In the genomic region with DNA sequence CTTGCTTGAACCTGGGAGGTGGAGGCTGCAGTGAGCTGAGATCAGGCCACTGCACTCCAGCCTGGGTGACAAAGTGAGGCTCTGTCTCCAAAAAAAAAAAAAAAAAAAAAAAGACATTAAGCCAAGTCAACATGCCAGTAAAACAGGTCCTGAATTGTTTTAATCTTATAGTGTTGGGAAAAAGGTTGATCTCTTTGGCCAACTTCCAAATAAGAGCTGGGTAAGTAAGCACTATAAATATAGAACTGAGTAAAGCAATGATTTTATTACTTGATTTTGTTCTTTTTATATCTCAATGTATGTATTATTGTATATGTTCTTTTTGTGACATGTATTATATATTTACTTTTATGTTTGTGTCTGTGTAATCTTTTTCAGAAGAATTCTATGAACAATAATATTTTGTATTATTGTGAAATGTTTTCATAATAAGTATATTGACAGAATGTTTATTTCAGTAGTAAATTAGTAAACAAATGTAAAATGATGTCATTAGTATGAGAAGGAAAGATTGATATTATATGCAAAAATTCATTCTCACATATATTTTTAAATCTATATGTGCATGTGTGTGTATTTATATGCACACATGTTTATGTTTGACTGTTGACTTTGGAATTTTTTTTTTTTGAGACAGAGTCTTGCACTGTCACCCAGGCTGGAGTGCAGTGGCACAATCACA, we compare ENCODE assay signal across 20 cellular contexts. TPM values are rescaled to one million over a fixed set of nuclear protein-coding genes. Genes with fewer than 3 reads are reported as not detected.
A peak's percentile ranks its signal among the peaks of the same experiment; 100 is the strongest.
DNase-seq lines count a peak whose midpoint lies in the region; ATAC-seq, FAIRE-seq and TF ChIP-seq lines count a peak whose summit lies in the region.
"Had no signal": no experiment of that assay in that cellular context is flagged by ENCODE, and none has a peak within 500 bp of the region (broad histone marks: within the 10 kb centered on the region; RNA-seq: fewer than 3 reads in every experiment).

No MANE protein-coding gene starts in this region.

- DNase-seq in HT1080 (ENCODE audit: low read depth) (peak; percentile 65), frontal cortex (ENCODE audit: low spot score in 2 of 2) (no peak)
- no peak for DNase-seq in activated naive CD4-positive, alpha-beta T cell treated with anti-CD3 and anti-CD28 coated beads, Interleukin-2, amount 10 ng/mL, durations not matched to agents 7 days and 5 days
- DNase-seq in stimulated activated CD4-positive, alpha-beta T cell treated with anti-CD3 and anti-CD28 coated beads, Interleukin-2, amount 100 ng/mL, for 48 hours: no peak
- no peak for DNase-seq in activated naive CD4-positive, alpha-beta T cell treated with anti-CD3 and anti-CD28 coated beads, Interleukin-2, amount 50 U/mL, for 16 hours
- DNase-seq: activated CD4-positive, alpha-beta T cell treated with anti-CD3 and anti-CD28 coated beads for 1 hour; activated CD8-positive, alpha-beta memory T cell treated with anti-CD3 and anti-CD28 coated beads, Interleukin-2, amount 10 ng/mL, durations not matched to agents 7 days and 5 days; amniotic stem cell; GM23248; lower lobe of right lung; naive thymus-derived CD8-positive, alpha-beta T cell; NCI-H1436; T-helper 9 cell had no signal

- no peaks in the 10 kb centered on the region for H3K4me1 Mint-ChIP-seq in activated naive CD4-positive, alpha-beta T cell treated with anti-CD3 and anti-CD28 coated beads, Interleukin-2, amount 10 ng/mL, durations not matched to agents 7 days and 5 days
- H3K4me1 Mint-ChIP-seq: activated CD8-positive, alpha-beta memory T cell treated with anti-CD3 and anti-CD28 coated beads, Interleukin-2, amount 10 ng/mL, durations not matched to agents 7 days and 5 days; naive thymus-derived CD8-positive, alpha-beta T cell had no signal

- H3K9me3 Mint-ChIP-seq in activated naive CD4-positive, alpha-beta T cell treated with anti-CD3 and anti-CD28 coated beads, Interleukin-2, amount 10 ng/mL, durations not matched to agents 7 days and 5 days: no peaks in the 10 kb centered on the region

- H3K36me3 Mint-ChIP-seq in activated naive CD4-positive, alpha-beta T cell treated with anti-CD3 and anti-CD28 coated beads, Interleukin-2, amount 10 ng/mL, durations not matched to agents 7 days and 5 days: no peaks in the 10 kb centered on the region
- H3K36me3 Mint-ChIP-seq: activated CD8-positive, alpha-beta memory T cell treated with anti-CD3 and anti-CD28 coated beads, Interleukin-2, amount 10 ng/mL, durations not matched to agents 7 days and 5 days had no signal

- H3K27me3 Mint-ChIP-seq in activated naive CD4-positive, alpha-beta T cell treated with anti-CD3 and anti-CD28 coated beads, Interleukin-2, amount 10 ng/mL, durations not matched to agents 7 days and 5 days: peaks cover 3% of the 10 kb centered on the region

- peak; percentile 89 for FAIRE-seq in frontal cortex (lab: Jason Lieb, UNC)

- no peak for ATAC-seq in GM18858 (IDR thresholded peaks at IDR 0.05; ENCODE audit: unreplicated experiment)
- ATAC-seq: activated CD8-positive, alpha-beta memory T cell treated with anti-CD3 and anti-CD28 coated beads, Interleukin-2, amount 10 ng/mL, durations not matched to agents 7 days and 5 days; lower lobe of right lung; naive thymus-derived CD8-positive, alpha-beta T cell had no signal

- CTCF ChIA-PET in activated naive CD4-positive, alpha-beta T cell treated with anti-CD3 and anti-CD28 coated beads, Interleukin-2, amount 10 ng/mL, durations not matched to agents 7 days and 5 days (lab: Charles Lee): no interaction called here

- no peak overlapping the region for H3K4me3 Mint-ChIP-seq in activated naive CD4-positive, alpha-beta T cell treated with anti-CD3 and anti-CD28 coated beads, Interleukin-2, amount 10 ng/mL, durations not matched to agents 7 days and 5 days
- H3K4me3 Mint-ChIP-seq: activated CD8-positive, alpha-beta memory T cell treated with anti-CD3 and anti-CD28 coated beads, Interleukin-2, amount 10 ng/mL, durations not matched to agents 7 days and 5 days; naive thymus-derived CD8-positive, alpha-beta T cell had no signal

- no peak overlapping the region for H3K27ac Mint-ChIP-seq in activated naive CD4-positive, alpha-beta T cell treated with anti-CD3 and anti-CD28 coated beads, Interleukin-2, amount 10 ng/mL, durations not matched to agents 7 days and 5 days
- H3K27ac Mint-ChIP-seq: activated CD8-positive, alpha-beta memory T cell treated with anti-CD3 and anti-CD28 coated beads, Interleukin-2, amount 10 ng/mL, durations not matched to agents 7 days and 5 days had no signal

- no peak for TF ChIP-seq CTCF in C4-2B (conservative IDR thresholded peaks at IDR 0.05)
- TF ChIP-seq CTCF in VCaP (conservative IDR thresholded peaks at IDR 0.05): no peak

- H3K27ac ChIP-seq in C4-2B: peak overlapping the region; percentile 16; the same call in 1 of the 2 replicates
- H3K27ac ChIP-seq in VCaP: peak overlapping the region; percentile 21; the same call in 1 of the 2 replicates
- H3K27ac ChIP-seq: GM23248, lower lobe of right lung, parathyroid adenoma, SJSA1, skin epidermis, thoracic aorta had no signal

RNA-seq across cellular contexts. Expression of a gene that starts 9.6 kb away (rescaled TPM):
- 0.60 and 0.96 TPM in 2 replicates for total RNA-seq in HT1080 (2014; rRNA removed; shearing (Covaris generic))
- 0.21 and 0.27 TPM in 2 replicates for polyA plus RNA-seq in HT1080 (2015; cell fraction: cytosol; rRNA removed)
- polyA plus RNA-seq in HT1080 (2015; cell fraction: nucleus; rRNA removed): 0.19 and 0.65 TPM in 2 replicates
- 102 TPM for total RNA-seq in frontal cortex

Comparison
In these comparisons a context has a peak if more than half of its experiments do, and no peak if none do; other contexts are left out.
1. RNA of a gene that starts 9.6 kb away (total RNA-seq): 102 TPM in frontal cortex (single experiment); 0.60 to 0.96 TPM in HT1080; every median in the first group is over 10 times any median in the second.